Comparison of ENCODE assay signal across 23 cellular contexts in genomic region chr1:209625791-209626285, GRCh38. TPM values are rescaled to one million over a fixed set of nuclear protein-coding genes. Genes with fewer than 3 reads are reported as not detected.
DNase-seq lines count a peak whose midpoint lies in the region; ATAC-seq and TF ChIP-seq lines count a peak whose summit lies in the region.
"Had no signal": no experiment of that assay in that cellular context is flagged by ENCODE, and none has a peak within 500 bp of the region (broad histone marks: within the 10 kb centered on the region; RNA-seq: fewer than 3 reads in every experiment).

No MANE protein-coding gene starts in this region.

- peaks cover 40% of the 10 kb centered on the region for H3K4me1 Mint-ChIP-seq in nephron
- no peaks in the 10 kb centered on the region for H3K4me1 Mint-ChIP-seq in natural killer cell
- H3K4me1 Mint-ChIP-seq: immature natural killer cell had no signal

- no peaks in the 10 kb centered on the region for H4K20me1 ChIP-seq in hepatocyte (ENCODE audit: insufficient read depth, poor library complexity, severe bottlenecking)

- H3K4me1 ChIP-seq in A673 (ENCODE audit: insufficient read depth, low read length, poor library complexity, severe bottlenecking), result peaks cover 67% of the 10 kb centered on the region
- H3K4me1 ChIP-seq in trophoblast cell (ENCODE audit: control insufficient read depth in 1 of 2, insufficient read depth in 2 of 2, low read length in 2 of 2), result no peaks in the 10 kb centered on the region
- no peaks in the 10 kb centered on the region for H3K4me1 ChIP-seq in hepatocyte (ENCODE audit: insufficient read depth)
- H3K4me1 ChIP-seq: prostate gland had no signal

- H3K9me3 Mint-ChIP-seq in nephron (no peaks in the 10 kb centered on the region), natural killer cell (no peaks in the 10 kb centered on the region)
- H3K9me3 Mint-ChIP-seq: activated naive CD4-positive, alpha-beta T cell treated with anti-CD3 and anti-CD28 coated beads for 36 hours; immature natural killer cell; natural killer cell treated with Interleukin-12 subunit alpha and Interleukin-12 subunit beta and Interleukin-15 and Interleukin-18, amount 100 ng/mL, for 72 hours; stimulated activated memory B cell treated with anti-CD40 and anti-IgM and Interleukin-4, amounts not matched to agents 10 μg/mL and 1 μg/mL and 100 μg/mL, for 72 hours had no signal

- no peak overlapping the region for H2BK12ac ChIP-seq in trophoblast cell (ENCODE audit: low read length)

- H3K27ac ChIP-seq in A673 (ENCODE audit: low read depth, low read length, poor library complexity, severe bottlenecking), result peak overlapping the region; percentile 87
- no peak overlapping the region for H3K27ac ChIP-seq in trophoblast cell (ENCODE audit: low read depth, low read length)
- H3K27ac ChIP-seq in hepatocyte, result no peak overlapping the region
- H3K27ac ChIP-seq: brain microvascular endothelial cell, prostate gland, RWPE1, transverse colon had no signal

- no peak overlapping the region for H3K4ac ChIP-seq in trophoblast cell (ENCODE audit: low read depth, low read length)

- H2AFZ ChIP-seq in trophoblast cell (ENCODE audit: insufficient read depth, low read length, poor library complexity) (no peak overlapping the region), hepatocyte (no peak overlapping the region)

- H3K79me2 ChIP-seq in trophoblast cell (ENCODE audit: control insufficient read depth, insufficient read depth, low read length, poor library complexity) (no peaks in the 10 kb centered on the region), hepatocyte (no peaks in the 10 kb centered on the region)

- POLR2A ChIA-PET in A673 (lab: Charles Lee; ENCODE audit: low non-redundant PET), result no interaction called here

- H3K14ac ChIP-seq in trophoblast cell (ENCODE audit: low read length), result no peak overlapping the region

- H3K18ac ChIP-seq in trophoblast cell (ENCODE audit: low read length), result no peak overlapping the region

- no peaks in the 10 kb centered on the region for H3K9me2 ChIP-seq in hepatocyte (replicated peaks; ENCODE audit: insufficient read depth)

- peak; percentile 37 for DNase-seq in A673 (ENCODE audit: low spot score)
- DNase-seq in NCI-H446 (lab: John Stamatoyannopoulos, UW), result peak; percentile 29 to 41
- DNase-seq in Right ventricle myocardium superior, result peak; percentile 46
- DNase-seq in trophoblast cell, result no peak
- DNase-seq in hepatocyte (ENCODE audit: low spot score), result no peak
- DNase-seq in NCI-H187 (lab: John Stamatoyannopoulos, UW), result no peak
- no peak for DNase-seq in natural killer cell
- DNase-seq: activated CD4-positive, alpha-beta T cell treated with anti-CD3 and anti-CD28 coated beads, Interleukin-2, amount 50 U/mL, for 4 hours; activated naive CD4-positive, alpha-beta T cell treated with anti-CD3 and anti-CD28 coated beads for 36 hours; activated T-cell treated with anti-CD3 and anti-CD28 coated beads, Interleukin-2, amount 50 U/mL, for 1 hour; brain microvascular endothelial cell; CD4-positive, alpha-beta memory T cell; immature natural killer cell; mammary epithelial cell; NCI-H1105 treated with DMSO at 0.1 percent for 48 hours; NCI-H2171; stimulated activated CD4-positive, alpha-beta T cell treated with anti-CD3 and anti-CD28 coated beads, Interleukin-15, amount 100 ng/mL, for 24 hours; transverse colon had no signal

- H3K27me3 Mint-ChIP-seq in nephron (ENCODE audit: low read depth), result peaks cover 32% of the 10 kb centered on the region
- peaks cover 0 to 3% of the 10 kb centered on the region in 2 donors for H3K27me3 Mint-ChIP-seq in natural killer cell (ENCODE audit: low read depth in 2 of 2)
- H3K27me3 Mint-ChIP-seq: CD4-positive, alpha-beta memory T cell; natural killer cell treated with Interleukin-12 subunit alpha and Interleukin-12 subunit beta and Interleukin-15 and Interleukin-18, amount 100 ng/mL, for 72 hours had no signal

- TF ChIP-seq CTCF in A673 (conservative IDR thresholded peaks at IDR 0.05; ENCODE audit: low read depth, low read length), result no peak
- TF ChIP-seq CTCF in nephron (IDR thresholded peaks at IDR 0.05; ENCODE audit: unreplicated experiment in 3 of 3), result no peak
- TF ChIP-seq CTCF in hepatocyte (IDR thresholded peaks at IDR 0.05; ENCODE audit: poor library complexity), result no peak
- no peak for TF ChIP-seq CTCF in natural killer cell (IDR thresholded peaks at IDR 0.05)

- no peak overlapping the region for H3K23ac ChIP-seq in trophoblast cell (ENCODE audit: low read length)

- H3K36me3 ChIP-seq in A673 (ENCODE audit: insufficient read depth, low read length, poor library complexity, severe bottlenecking), result no peaks in the 10 kb centered on the region
- no peaks in the 10 kb centered on the region for H3K36me3 ChIP-seq in trophoblast cell (ENCODE audit: control insufficient read depth in 1 of 2, insufficient read depth in 2 of 2, low read length in 2 of 2)
- no peaks in the 10 kb centered on the region for H3K36me3 ChIP-seq in hepatocyte (replicated peaks; ENCODE audit: insufficient read depth, low read depth)
- H3K36me3 ChIP-seq: brain microvascular endothelial cell, prostate gland, transverse colon had no signal

- intact Hi-C loops in A673 (cut with micrococcal nuclease; ENCODE audit: unreplicated experiment), result loop anchor here (1.0 to 2.0 kb wide), 3 partner anchors 49 to 67 kb away; no protein-coding TSS in a partner anchor
- intact Hi-C loops in Right ventricle myocardium superior (cut with DNase I), result no loop called here
- intact Hi-C loops in natural killer cell (cut with micrococcal nuclease), result loop anchor here (5.0 kb wide), 1 partner anchor 59 kb away; no protein-coding TSS in a partner anchor

- no TSS peak for BruUV-seq in A673 (replicated peaks; lab: Mats Ljungman, UMichigan)

- H3K9me3 ChIP-seq in A673 (ENCODE audit: low read depth, low read length, poor library complexity, severe bottlenecking), result no peaks in the 10 kb centered on the region
- H3K9me3 ChIP-seq in trophoblast cell (ENCODE audit: insufficient read depth, low read depth, low read length), result no peaks in the 10 kb centered on the region
- H3K9me3 ChIP-seq in hepatocyte (ENCODE audit: low read depth), result no peaks in the 10 kb centered on the region
- H3K9me3 ChIP-seq: prostate gland, transverse colon had no signal

- H3K4me2 ChIP-seq in trophoblast cell (ENCODE audit: low read length), result no peak overlapping the region
- H3K4me2 ChIP-seq in hepatocyte, result no peak overlapping the region

- H3K4me3 ChIP-seq in A673 (ENCODE audit: low read depth, low read length, poor library complexity, severe bottlenecking) (no peak overlapping the region), trophoblast cell (ENCODE audit: low read depth, low read length) (no peak overlapping the region), hepatocyte (no peak overlapping the region)
- H3K4me3 ChIP-seq: prostate gland, transverse colon had no signal

- WGBS in trophoblast cell (ENCODE audit: extremely low coverage, insufficient coverage, insufficient read length), result no CpG with 5 or more reads among the region's 18 CpGs
- WGBS in hepatocyte (ENCODE audit: low lambda C conversion rate, missing lambda C conversion rate), result 94% methylated on average over 17 of the region's 18 CpGs

- H3K9ac ChIP-seq in trophoblast cell (ENCODE audit: low read length), result no peak overlapping the region

- H2BK5ac ChIP-seq in trophoblast cell (ENCODE audit: low read depth, low read length, poor library complexity), result no peak overlapping the region

- H3K4me3 Mint-ChIP-seq in nephron (no peak overlapping the region), natural killer cell (no peak overlapping the region)
- H3K4me3 Mint-ChIP-seq: activated naive CD4-positive, alpha-beta T cell treated with anti-CD3 and anti-CD28 coated beads for 36 hours; CD4-positive, alpha-beta memory T cell; immature natural killer cell; natural killer cell treated with Interleukin-12 subunit alpha and Interleukin-12 subunit beta and Interleukin-15 and Interleukin-18, amount 100 ng/mL, for 72 hours; stimulated activated memory B cell treated with anti-CD40 and anti-IgM and Interleukin-4, amounts not matched to agents 10 μg/mL and 1 μg/mL and 100 μg/mL, for 72 hours had no signal

- no peak overlapping the region for H4K91ac ChIP-seq in trophoblast cell (ENCODE audit: low read depth, low read length)

- H2AK5ac ChIP-seq in trophoblast cell (ENCODE audit: low read length), result no peak overlapping the region

- no peaks in the 10 kb centered on the region for H3K36me3 Mint-ChIP-seq in nephron (ENCODE audit: low read depth)
- no peaks in the 10 kb centered on the region for H3K36me3 Mint-ChIP-seq in natural killer cell
- H3K36me3 Mint-ChIP-seq: CD4-positive, alpha-beta memory T cell; natural killer cell treated with Interleukin-12 subunit alpha and Interleukin-12 subunit beta and Interleukin-15 and Interleukin-18, amount 100 ng/mL, for 72 hours; stimulated activated memory B cell treated with anti-CD40 and anti-IgM and Interleukin-4, amounts not matched to agents 10 μg/mL and 1 μg/mL and 100 μg/mL, for 72 hours had no signal

- no peak overlapping the region for H4K12ac ChIP-seq in trophoblast cell (ENCODE audit: low read depth, low read length)

- H3K27me3 ChIP-seq in A673 (replicated peaks; ENCODE audit: insufficient read depth, low read depth, low read length, poor library complexity) (no peaks in the 10 kb centered on the region), trophoblast cell (ENCODE audit: insufficient read depth, low read length) (no peaks in the 10 kb centered on the region), hepatocyte (no peaks in the 10 kb centered on the region)
- H3K27me3 ChIP-seq: brain microvascular endothelial cell, transverse colon had no signal

- H3K27ac Mint-ChIP-seq in nephron (peak overlapping the region in 2 of 3 experiments; percentile 43 to 52), natural killer cell (no peak overlapping the region)
- H3K27ac Mint-ChIP-seq: activated naive CD4-positive, alpha-beta T cell treated with anti-CD3 and anti-CD28 coated beads for 36 hours; CD4-positive, alpha-beta memory T cell; natural killer cell treated with Interleukin-12 subunit alpha and Interleukin-12 subunit beta and Interleukin-15 and Interleukin-18, amount 100 ng/mL, for 72 hours; stimulated activated memory B cell treated with anti-CD40 and anti-IgM and Interleukin-4, amounts not matched to agents 10 μg/mL and 1 μg/mL and 100 μg/mL, for 72 hours had no signal

- no peak overlapping the region for H2BK120ac ChIP-seq in trophoblast cell (ENCODE audit: insufficient read depth, low read length, poor library complexity)

- no peak overlapping the region for H4K8ac ChIP-seq in trophoblast cell (ENCODE audit: low read depth, low read length)

- peaks cover 2% of the 10 kb centered on the region for H3K79me1 ChIP-seq in trophoblast cell (ENCODE audit: low read length)

- ATAC-seq in Right ventricle myocardium superior (ENCODE audit: poor library complexity) (peak; percentile 28), natural killer cell (no peak)
- ATAC-seq: natural killer cell treated with Interleukin-12 subunit alpha and Interleukin-12 subunit beta and Interleukin-15 and Interleukin-18, amount 100 ng/mL, for 72 hours; stimulated activated memory B cell treated with anti-CD40 and anti-IgM and Interleukin-4, amounts not matched to agents 10 μg/mL and 1 μg/mL and 100 μg/mL, for 72 hours had no signal

- CTCF ChIA-PET in A673 (lab: Charles Lee), result interaction anchor here (0.6 kb wide), 1 partner anchor 61 kb away, joined by 3 read pairs; no protein-coding TSS in a partner anchor

RNA-seq across cellular contexts. Expression of gene LAMB3, which starts 26.4 kb away (rescaled TPM):
- 8.1 and 12.7 TPM in 2 replicates for total RNA-seq in A673 (2021)
- 5.0 TPM for total RNA-seq in Right ventricle myocardium superior
- polyA plus RNA-seq in trophoblast cell (2013), result 3.6 and 4.0 TPM in 2 replicates
- 63.7 and 76.9 TPM in 2 replicates for total RNA-seq in hepatocyte
- 48.8 and 55.9 TPM in 2 replicates for polyA plus RNA-seq in hepatocyte
- 1 to 10 TPM; 1.2 to 2.3 (median 1.4) TPM for total RNA-seq in natural killer cell

RNA-seq across cellular contexts. Expression of gene CAMK1G, which starts 42.3 kb away (rescaled TPM):
- total RNA-seq in A673 (2021) (18.6 and 21.2 TPM in 2 replicates), Right ventricle myocardium superior (not detected), hepatocyte (1.0 and 1.1 TPM in 2 replicates), natural killer cell (not detected)
- 11.6 and 13.5 TPM in 2 replicates for polyA plus RNA-seq in trophoblast cell (2013)
- polyA plus RNA-seq in hepatocyte, result 0.85 and 1.2 TPM in 2 replicates
- total RNA-seq: CD4-positive, alpha-beta memory T cell; mammary epithelial cell; natural killer cell treated with Interleukin-12 subunit alpha and Interleukin-12 subunit beta and Interleukin-15 and Interleukin-18, amount 100 ng/mL, for 72 hours; transverse colon had no signal
- polyA plus RNA-seq: CD4-positive, alpha-beta memory T cell; immature natural killer cell; mammary epithelial cell had no signal

RNA-seq across cellular contexts. Expression of gene G0S2, which starts 49.4 kb away (rescaled TPM):
- total RNA-seq in A673 (2021) (5.8 and 9.0 TPM in 2 replicates), Right ventricle myocardium superior (453 TPM), hepatocyte (37.0 and 38.3 TPM in 2 replicates), natural killer cell (100 to 1,000 TPM in 1 of 3 donors, 10 to 100 TPM in 2; 15.3 to 132 (median 22.0) TPM)
- 0.96 and 1.1 TPM in 2 replicates for polyA plus RNA-seq in trophoblast cell (2013)
- polyA plus RNA-seq in hepatocyte, result 31.5 and 32.2 TPM in 2 replicates

Comparison
In these comparisons a context has a peak if more than half of its experiments do, and no peak if none do; other contexts are left out.
1. DNase-seq: peak in A673 (single experiment), NCI-H446 (2 of 2) and Right ventricle myocardium superior (single experiment); none in trophoblast cell (0 of 2), hepatocyte (single experiment), NCI-H187 (0 of 2) and natural killer cell (single experiment).
2. H3K27ac Mint-ChIP-seq: peak in nephron (2 of 3); none in natural killer cell (0 of 2).